In genomic region chr1:89842547-89843278, GRCh38 we compare ENCODE assay signal across 7 cellular contexts. TPM values are rescaled to one million over a fixed set of nuclear protein-coding genes. Genes with fewer than 3 reads are reported as not detected.
DNase-seq lines count a peak whose midpoint lies in the region; ATAC-seq and TF ChIP-seq lines count a peak whose summit lies in the region.

No MANE protein-coding gene starts in this region.

- TF ChIP-seq CTCF in KMS-11 (conservative IDR thresholded peaks at IDR 0.05; ENCODE audit: low read depth, low read length) = no peak
- TF ChIP-seq CTCF in brain microvascular endothelial cell (IDR thresholded peaks at IDR 0.05; ENCODE audit: low read depth, low read length, missing control alignments) = no peak
- TF ChIP-seq CTCF in left lung (IDR thresholded peaks at IDR 0.05) = no peak
- no peak for TF ChIP-seq CTCF in suprapubic skin (IDR thresholded peaks at IDR 0.05)

- peak overlapping the region; percentile 90 for H2AFZ ChIP-seq in KMS-11 (ENCODE audit: low read depth)

- no peaks in the 10 kb centered on the region for H3K27me3 ChIP-seq in KMS-11 (ENCODE audit: insufficient read depth, low read depth)
- no peaks in the 10 kb centered on the region for H3K27me3 ChIP-seq in brain microvascular endothelial cell (replicated peaks)
- H3K27me3 ChIP-seq in left lung = no peaks in the 10 kb centered on the region
- H3K27me3 ChIP-seq in suprapubic skin = no peaks in the 10 kb centered on the region

- peak overlapping the region; percentile 81 for H3K27ac ChIP-seq in KMS-11
- H3K27ac ChIP-seq in brain microvascular endothelial cell = peak overlapping the region; percentile 64
- peak overlapping the region; percentile 71 to 74 for H3K27ac ChIP-seq in left lung
- peak overlapping the region; percentile 71 for H3K27ac ChIP-seq in suprapubic skin

- DNase-seq in brain microvascular endothelial cell = peak; percentile 34
- DNase-seq in left lung = no peak
- no peak for DNase-seq in suprapubic skin (ENCODE audit: low spot score in 2 of 2)
- DNase-seq in T1000 (lab: John Stamatoyannopoulos, UW) = no peak

- H3K9me3 ChIP-seq in left lung (no peaks in the 10 kb centered on the region), suprapubic skin (no peaks in the 10 kb centered on the region)

- peak; percentile 53 for ATAC-seq in GM18502 (IDR thresholded peaks at IDR 0.05; ENCODE audit: poor library complexity, unreplicated experiment)
- peak; percentile 31 for ATAC-seq in GM21737 (IDR thresholded peaks at IDR 0.05; ENCODE audit: unreplicated experiment)
- peak; percentile 60 for ATAC-seq in left lung

- TF ChIP-seq POLR2A in suprapubic skin (IDR thresholded peaks at IDR 0.05) = no peak

- peak overlapping the region; percentile 67 for H3K4me2 ChIP-seq in KMS-11

- no peak overlapping the region for H3K4me3 ChIP-seq in KMS-11 (IDR thresholded peaks at IDR 0.05; ENCODE audit: insufficient read depth, low read depth, low read length)
- H3K4me3 ChIP-seq in brain microvascular endothelial cell (ENCODE audit: low read depth, low read length) = peak overlapping the region; percentile 95
- peak overlapping the region; percentile 64 to 70 for H3K4me3 ChIP-seq in left lung
- peak overlapping the region; percentile 82 for H3K4me3 ChIP-seq in suprapubic skin

- H3K79me2 ChIP-seq in KMS-11 (ENCODE audit: insufficient read depth, low read depth) = no peaks in the 10 kb centered on the region

- in situ Hi-C loops in brain microvascular endothelial cell (cut with HindIII; ENCODE audit: low pct_ligation_motif_present, low sequenced_read_pairs) = no loop called here

- no peaks in the 10 kb centered on the region for H4K20me1 ChIP-seq in KMS-11 (ENCODE audit: insufficient read depth)

- intact Hi-C loops in left lung (cut with DNase I) = no loop called here

- peak overlapping the region; percentile 86 for H3K9ac ChIP-seq in KMS-11

- WGBS in suprapubic skin = 24% methylated on average over 9 of the region's 9 CpGs

- H3K4me1 ChIP-seq in KMS-11 (ENCODE audit: low read depth, poor library complexity, severe bottlenecking) (peaks cover 13% of the 10 kb centered on the region), left lung (peaks cover 0 to 25% of the 10 kb centered on the region in 2 donors), suprapubic skin (peaks cover 20% of the 10 kb centered on the region)

- no peaks in the 10 kb centered on the region for H3K36me3 ChIP-seq in KMS-11 (ENCODE audit: insufficient read depth)
- no peaks in the 10 kb centered on the region for H3K36me3 ChIP-seq in brain microvascular endothelial cell (replicated peaks)
- H3K36me3 ChIP-seq in left lung = no peaks in the 10 kb centered on the region
- no peaks in the 10 kb centered on the region for H3K36me3 ChIP-seq in suprapubic skin

- TF ChIP-seq EP300 in suprapubic skin (IDR thresholded peaks at IDR 0.05) = no peak

RNA-seq across cellular contexts. Expression of gene LRRC8D, which starts 21.9 kb away (rescaled TPM):
- total RNA-seq in left lung (10 to 100 TPM; 14.3 to 23.6 TPM), suprapubic skin (10 to 100 TPM; 11.7 to 24.8 (median 21.6) TPM)
